Comparison of ENCODE assay signal across 1 cellular context in the genomic region with DNA sequence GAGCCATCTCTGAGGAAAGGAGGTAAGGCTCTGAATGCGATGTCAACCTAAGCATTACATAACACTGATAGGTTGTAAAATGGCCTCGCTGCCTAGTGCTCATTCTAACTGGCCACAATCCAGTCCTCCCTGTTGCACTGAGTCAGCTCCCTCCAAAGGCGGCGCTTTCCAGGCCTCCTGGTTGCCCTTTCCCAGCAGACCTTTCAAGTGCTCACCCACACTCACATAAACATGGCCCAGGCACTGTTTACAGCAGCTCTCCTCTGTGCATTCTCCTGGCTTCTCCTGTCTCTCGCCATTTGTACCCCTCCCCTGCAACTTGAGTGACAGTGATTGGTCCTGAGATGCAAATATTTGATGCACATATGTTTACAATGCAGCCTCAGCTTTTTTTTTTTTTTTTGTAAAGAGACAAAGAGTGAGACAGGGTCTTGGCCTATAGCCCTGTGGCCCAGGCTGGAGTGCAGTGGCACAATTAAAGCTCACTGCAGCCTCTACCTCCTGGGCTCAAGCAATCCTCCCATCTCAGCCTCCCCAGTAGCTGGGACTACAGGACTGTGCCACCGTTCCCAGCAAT.
TF ChIP-seq lines count a peak whose summit lies in the region.

No MANE protein-coding gene starts in this region.

TF ChIP-seq in IMR-90, 13 proteins besides CTCF, POLR2A, EP300 and RAD21 (continued from another document):
- TF ChIP-seq MXI1 (IDR thresholded peaks at IDR 0.05; ENCODE audit: borderline replicate concordance, low read depth, low read length) (no peak), CEBPB (IDR thresholded peaks at IDR 0.05; ENCODE audit: low read depth, low read length) (no peak), RFX5 (IDR thresholded peaks at IDR 0.05; ENCODE audit: low read depth, low read length) (no peak), RCOR1 (IDR thresholded peaks at IDR 0.05; ENCODE audit: insufficient replicate concordance, low read length) (no peak), MAZ (IDR thresholded peaks at IDR 0.05; ENCODE audit: borderline replicate concordance, low read depth, low read length) (no peak), ELK1 (IDR thresholded peaks at IDR 0.05; ENCODE audit: borderline replicate concordance, low read depth, low read length) (no peak), BHLHE40 (IDR thresholded peaks at IDR 0.05; ENCODE audit: low read depth, low read length) (no peak)
